12 cellular contexts compared by ENCODE assay signal in the genomic region with DNA sequence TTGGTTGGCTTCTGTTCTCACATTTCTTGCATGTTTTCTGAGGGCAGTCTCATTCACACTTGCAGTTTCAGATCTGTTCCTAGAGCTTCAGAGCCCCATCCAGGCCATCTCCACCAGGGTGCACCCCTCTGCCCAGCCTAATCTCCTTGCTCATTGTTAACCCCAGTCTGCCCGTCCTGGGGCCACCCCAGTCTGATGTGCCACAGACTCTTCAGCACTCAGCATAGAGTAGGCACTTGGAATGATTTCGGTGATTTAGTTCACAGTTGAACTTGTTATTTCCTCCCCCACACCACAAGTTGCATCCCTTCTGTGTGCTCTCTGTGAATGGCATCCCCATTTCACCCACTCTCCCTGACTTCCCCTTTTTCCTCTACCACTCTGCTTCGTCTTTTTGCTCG. TPM values are rescaled to one million over a fixed set of nuclear protein-coding genes. Genes with fewer than 3 reads are reported as not detected.
DNase-seq lines count a peak whose midpoint lies in the region; ATAC-seq and TF ChIP-seq lines count a peak whose summit lies in the region.
"Had no signal": no experiment of that assay in that cellular context is flagged by ENCODE, and none has a peak within 500 bp of the region (broad histone marks: within the 10 kb centered on the region; RNA-seq: fewer than 3 reads in every experiment).

No MANE protein-coding gene starts in this region.

- TF ChIP-seq POLR2A in suprapubic skin (IDR thresholded peaks at IDR 0.05) (no peak), prostate gland (IDR thresholded peaks at IDR 0.05) (no peak)

- ATAC-seq in GM19438 (IDR thresholded peaks at IDR 0.05; ENCODE audit: low read depth, unreplicated experiment) (peak; percentile 67), HG03108 (IDR thresholded peaks at IDR 0.05; ENCODE audit: unreplicated experiment) (peak; percentile 81)
- ATAC-seq: gastroesophageal sphincter had no signal

- H3K4me3 ChIP-seq in suprapubic skin (no peak overlapping the region), prostate gland (no peak overlapping the region)
- H3K4me3 ChIP-seq: gastroesophageal sphincter, thoracic aorta had no signal

- H3K27me3 ChIP-seq in suprapubic skin (no peaks in the 10 kb centered on the region), prostate gland (replicated peaks; ENCODE audit: insufficient read depth) (no peaks in the 10 kb centered on the region)
- H3K27me3 ChIP-seq: gastroesophageal sphincter had no signal

- H3K36me3 ChIP-seq in suprapubic skin (no peaks in the 10 kb centered on the region), prostate gland (no peaks in the 10 kb centered on the region)
- H3K36me3 ChIP-seq: gastroesophageal sphincter, thoracic aorta had no signal

- H3K9me3 ChIP-seq in suprapubic skin (no peaks in the 10 kb centered on the region), prostate gland (no peaks in the 10 kb centered on the region)
- H3K9me3 ChIP-seq: gastroesophageal sphincter, thoracic aorta had no signal

- no peak overlapping the region for H3K27ac ChIP-seq in suprapubic skin
- no peak overlapping the region for H3K27ac ChIP-seq in prostate gland

- TF ChIP-seq CTCF in suprapubic skin (IDR thresholded peaks at IDR 0.05) (no peak), prostate gland (IDR thresholded peaks at IDR 0.05) (no peak)

- no peak for TF ChIP-seq EP300 in suprapubic skin (IDR thresholded peaks at IDR 0.05)

- peaks cover 23% of the 10 kb centered on the region for H3K4me1 ChIP-seq in suprapubic skin
- no peaks in the 10 kb centered on the region for H3K4me1 ChIP-seq in prostate gland (replicated peaks)

- intact Hi-C loops in prostate gland (cut with DNase I) = no loop called here

- 84% methylated on average over 4 of the region's 4 CpGs for WGBS in suprapubic skin
- 90% methylated on average over 4 of the region's 4 CpGs for WGBS in prostate gland

- DNase-seq in CMK (ENCODE audit: low read depth) = peak; percentile 9
- peak; percentile 49 for DNase-seq in UCSD-AML1 (lab: John Stamatoyannopoulos, UW; ENCODE audit: unreplicated experiment)
- DNase-seq in SK-N-DZ (ENCODE audit: low spot score) = no peak
- no peak for DNase-seq in suprapubic skin (ENCODE audit: low spot score in 2 of 2)
- no peak for DNase-seq in prostate gland (ENCODE audit: low spot score)
- DNase-seq in DMS153 treated with DMSO at 0.1 percent for 48 hours (lab: John Stamatoyannopoulos, UW; ENCODE audit: unreplicated experiment) = no peak
- DNase-seq: activated naive CD4-positive, alpha-beta T cell treated with anti-CD3 and anti-CD28 coated beads, Interleukin-2, amount 50 U/mL, for 16 hours; NCI-H2107 had no signal

RNA-seq across cellular contexts. Expression of gene ANO6, which starts 41.3 kb away (rescaled TPM):
- 68.9 and 75.0 TPM in 2 replicates for polyA plus RNA-seq in SK-N-DZ (2014; cell fraction: cytosol; rRNA removed)
- polyA plus RNA-seq in SK-N-DZ (2014; cell fraction: nucleus; rRNA removed) = 39.3 and 39.6 TPM in 2 replicates
- total RNA-seq in suprapubic skin (10 to 100 TPM; 31.8 to 43.5 (median 34.1) TPM), prostate gland (10 to 100 TPM; 36.8 to 78.8 TPM)

Comparison
In these comparisons a context has a peak if more than half of its experiments do, and no peak if none do; other contexts are left out.
1. DNase-seq: peak in CMK (single experiment) and UCSD-AML1 (single experiment); none in SK-N-DZ (single experiment), suprapubic skin (0 of 2), prostate gland (single experiment) and DMS153 treated with DMSO at 0.1 percent for 48 hours (single experiment).